In the genomic region with DNA sequence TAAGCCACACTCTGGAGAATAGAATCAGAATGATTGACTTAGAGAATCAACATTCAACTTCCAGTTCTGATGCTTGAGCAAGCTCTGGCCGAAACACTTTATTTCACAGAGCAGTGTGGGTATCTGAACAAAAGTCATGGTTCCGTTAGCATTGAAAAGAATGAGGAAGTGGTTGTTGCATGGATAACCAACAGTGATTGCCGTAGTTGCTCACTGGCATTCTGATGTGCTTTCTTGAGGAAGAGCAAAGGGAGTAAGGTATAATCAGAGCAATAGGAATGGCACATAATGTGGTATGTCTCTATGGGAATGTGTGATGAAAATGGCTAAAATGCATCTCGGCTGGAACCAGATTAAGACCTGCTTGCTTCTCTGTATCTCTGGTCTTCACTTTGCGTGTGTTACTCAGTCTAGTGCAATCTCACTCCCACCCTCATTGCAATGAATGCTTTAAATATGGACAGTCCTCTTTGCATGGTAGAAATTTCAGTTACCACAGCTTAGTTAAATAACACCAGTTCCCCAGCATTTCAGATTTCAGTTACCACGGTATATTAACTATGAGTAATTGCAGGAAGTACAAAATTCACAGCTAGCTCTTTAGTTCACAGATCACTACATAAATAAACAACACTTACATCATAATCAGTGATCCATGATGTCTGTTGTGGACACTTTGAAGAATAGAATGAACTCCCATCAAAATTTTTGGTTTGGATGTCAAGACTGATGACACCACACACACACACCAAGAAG, we compare ENCODE assay signal across 8 cellular contexts. TPM values are rescaled to one million over a fixed set of nuclear protein-coding genes. Genes with fewer than 3 reads are reported as not detected.
DNase-seq lines count a peak whose midpoint lies in the region; ATAC-seq and FAIRE-seq lines count a peak whose summit lies in the region.

No MANE protein-coding gene starts in this region.

- ATAC-seq in GM18508 (IDR thresholded peaks at IDR 0.05; ENCODE audit: insufficient read depth, unreplicated experiment): peak; percentile 47

- no peak for FAIRE-seq in HTR-8/SVneo (lab: Jason Lieb, UNC)

- DNase-seq in HCEC 1CT: peak; percentile 13
- DNase-seq in LHCN-M2 (ENCODE audit: low read depth): peak; percentile 8
- peak; percentile 96 for DNase-seq in kidney tubule cell (ENCODE audit: low spot score)
- no peak for DNase-seq in activated naive CD4-positive, alpha-beta T cell treated with Interleukin-2 at 50 U/mL for 16 hours
- DNase-seq in cerebellum (ENCODE audit: low spot score): no peak
- no peak for DNase-seq in HTR-8/SVneo (ENCODE audit: insufficient read length, low spot score)
- no peak for DNase-seq in NCI-H2227 (lab: John Stamatoyannopoulos, UW; ENCODE audit: unreplicated experiment)

RNA-seq across cellular contexts. Expression of a gene that starts 7.8 kb away (rescaled TPM):
- total RNA-seq in LHCN-M2 (2014; rRNA removed) (46.4 and 53.0 TPM in 2 replicates), cerebellum (49.7 TPM)
- 20.3 TPM for polyA plus RNA-seq in LHCN-M2 (2012)

Comparison
In these comparisons a context has a peak if more than half of its experiments do, and no peak if none do; other contexts are left out.
1. DNase-seq: peak in HCEC 1CT (single experiment), LHCN-M2 (single experiment) and kidney tubule cell (single experiment); none in activated naive CD4-positive, alpha-beta T cell treated with Interleukin-2 at 50 U/mL for 16 hours (single experiment), cerebellum (single experiment), HTR-8/SVneo (single experiment) and NCI-H2227 (single experiment).